29 cellular contexts compared by ENCODE assay signal in genomic region chr15:72851586-72851985, GRCh38.
"Had no signal": no experiment of that assay in that cellular context is flagged by ENCODE, and none has a peak within 500 bp of the region (broad histone marks: within the 10 kb centered on the region; RNA-seq: fewer than 3 reads in every experiment).

No MANE protein-coding gene starts in this region.

- H3K27me3 ChIP-seq: adrenal gland, body of pancreas, gastroesophageal sphincter, hepatocyte had no signal

- DNase-seq: activated CD4-positive, alpha-beta memory T cell treated with anti-CD3 and anti-CD28 coated beads, Interleukin-2, amount 10 ng/mL, durations not matched to agents 7 days and 5 days; activated CD4-positive, alpha-beta T cell treated with anti-CD3 and anti-CD28 coated beads for 36 hours; activated CD4-positive, alpha-beta T cell treated with anti-CD3 and anti-CD28 coated beads, Interleukin-2, amount 10 ng/mL, durations not matched to agents 7 days and 5 days; activated CD4-positive, alpha-beta T cell treated with anti-CD3 and anti-CD28 coated beads, Interleukin-2, amount 50 U/mL, for 4 hours; activated CD4-positive, CD25-positive, alpha-beta regulatory T cell; activated CD4-positive, CD25-positive, alpha-beta regulatory T cell treated with anti-CD3 and anti-CD28 coated beads, Interleukin-2, amount 50 U/mL, for 72 hours; activated CD8-positive, alpha-beta memory T cell treated with anti-CD3 and anti-CD28 coated beads, Interleukin-2, amount 50 U/mL, for 4 hours; activated effector memory CD4-positive, alpha-beta T cell treated with anti-CD3 and anti-CD28 coated beads, Interleukin-2, amount 50 U/mL, for 16 hours; activated naive CD4-positive, alpha-beta T cell treated with anti-CD3 and anti-CD28 coated beads for 36 hours; activated naive CD8-positive, alpha-beta T cell treated with anti-CD3 and anti-CD28 coated beads for 36 hours; activated naive CD8-positive, alpha-beta T cell treated with anti-CD3 and anti-CD28 coated beads, Interleukin-2, amount 50 U/mL, for 24 hours; activated T-cell treated with anti-CD3 and anti-CD28 coated beads, Interleukin-2, amount 50 U/mL, for 1 hour; activated T-cell treated with anti-CD3 and anti-CD28 coated beads, Interleukin-2, amount 50 U/mL, for 48 hours; amygdala; aorta; caudate nucleus; cortex of kidney; dermis blood vessel endothelial cell; effector CD8-positive, alpha-beta T cell; esophagus squamous epithelium; foreskin melanocyte; T-helper 17 cell; T1000 had no signal

- H3K9me3 ChIP-seq: adrenal gland, body of pancreas, esophagus squamous epithelium, gastroesophageal sphincter, heart right ventricle had no signal

- H3K27ac ChIP-seq: adrenal gland, body of pancreas, epithelial cell of prostate, esophagus squamous epithelium, gastroesophageal sphincter, heart right ventricle, hepatocyte had no signal

- H3K36me3 ChIP-seq: adrenal gland, esophagus squamous epithelium, gastroesophageal sphincter, heart right ventricle had no signal

- H3K4me3 ChIP-seq: adrenal gland, body of pancreas, esophagus squamous epithelium, gastroesophageal sphincter, heart right ventricle, hepatocyte had no signal
